14 cellular contexts compared by ENCODE assay signal in genomic region chr2:231461516-231461971, GRCh38. TPM values are rescaled to one million over a fixed set of nuclear protein-coding genes. Genes with fewer than 3 reads are reported as not detected.
DNase-seq lines count a peak whose midpoint lies in the region; ATAC-seq and TF ChIP-seq lines count a peak whose summit lies in the region.
"Had no signal": no experiment of that assay in that cellular context is flagged by ENCODE, and none has a peak within 500 bp of the region (broad histone marks: within the 10 kb centered on the region; RNA-seq: fewer than 3 reads in every experiment).

No MANE protein-coding gene starts in this region.

- WGBS in neuronal stem cell (ENCODE audit: extremely low coverage in 2 of 2, insufficient read length in 2 of 2, insufficient replicate concordance in 1 of 2), 2 donors = 100% methylated on average over 6 of the region's 8 CpGs; no CpG with 5 or more reads in 1 of the 2 donors

- no peak overlapping the region for H3K4ac ChIP-seq in neuronal stem cell (ENCODE audit: low read length)

- H2AK5ac ChIP-seq in neuronal stem cell (ENCODE audit: low read depth, low read length) = no peak overlapping the region

- no peak overlapping the region for H3K27ac ChIP-seq in neuronal stem cell (replicated peaks; ENCODE audit: low read length)
- H3K27ac ChIP-seq: breast epithelium, SJCRH30 had no signal

- H2BK5ac ChIP-seq in neuronal stem cell (ENCODE audit: low read length) = no peak overlapping the region

- no peak for TF ChIP-seq CTCF in brain (conservative IDR thresholded peaks at IDR 0.05)

- no peaks in the 10 kb centered on the region for H3K9me3 Mint-ChIP-seq in activated CD8-positive, alpha-beta memory T cell treated with anti-CD3 and anti-CD28 coated beads, Interleukin-2, amount 10 ng/mL, durations not matched to agents 7 days and 5 days (ENCODE audit: low read depth)
- peaks cover 0 to 3% (median 0%) of the 10 kb centered on the region in 5 experiments for H3K9me3 Mint-ChIP-seq in brain

- peaks cover 68% of the 10 kb centered on the region for H3K36me3 Mint-ChIP-seq in activated CD8-positive, alpha-beta memory T cell treated with anti-CD3 and anti-CD28 coated beads, Interleukin-2, amount 10 ng/mL, durations not matched to agents 7 days and 5 days
- peaks cover 65% of the 10 kb centered on the region for H3K36me3 Mint-ChIP-seq in brain

- no peak overlapping the region for H4K8ac ChIP-seq in neuronal stem cell (ENCODE audit: low read depth, low read length)

- H3K18ac ChIP-seq in neuronal stem cell (ENCODE audit: low read length) = no peak overlapping the region

- H2BK15ac ChIP-seq in neuronal stem cell (ENCODE audit: low read length) = no peak overlapping the region

- no peak overlapping the region for H4K91ac ChIP-seq in neuronal stem cell (ENCODE audit: low read depth, low read length, poor library complexity)

- H3K4me2 ChIP-seq in neuronal stem cell (ENCODE audit: insufficient read depth, low read length, poor library complexity, severe bottlenecking) = no peak overlapping the region

- H3K4me3 ChIP-seq in neuronal stem cell (ENCODE audit: low read length in 2 of 2) = no peak overlapping the region

- H3K4me3 Mint-ChIP-seq in activated CD8-positive, alpha-beta memory T cell treated with anti-CD3 and anti-CD28 coated beads, Interleukin-2, amount 10 ng/mL, durations not matched to agents 7 days and 5 days = peak overlapping the region; percentile 87
- peak overlapping the region; percentile 59 to 97 (median 92) for H3K4me3 Mint-ChIP-seq in brain

- no peaks in the 10 kb centered on the region for H3K9me3 ChIP-seq in neuronal stem cell (replicated peaks in 1 of 2; ENCODE audit: control insufficient read depth in 2 of 2, insufficient read depth in 1 of 2, low read depth in 1 of 2, low read length in 2 of 2)
- H3K9me3 ChIP-seq: breast epithelium, SJCRH30 had no signal

- H3K27ac Mint-ChIP-seq in activated CD8-positive, alpha-beta memory T cell treated with anti-CD3 and anti-CD28 coated beads, Interleukin-2, amount 10 ng/mL, durations not matched to agents 7 days and 5 days = peak overlapping the region; percentile 61
- H3K27ac Mint-ChIP-seq in brain = no peak overlapping the region

- H3K27me3 Mint-ChIP-seq in activated CD8-positive, alpha-beta memory T cell treated with anti-CD3 and anti-CD28 coated beads, Interleukin-2, amount 10 ng/mL, durations not matched to agents 7 days and 5 days = no peaks in the 10 kb centered on the region
- peaks cover 9% of the 10 kb centered on the region for H3K27me3 Mint-ChIP-seq in brain

- peaks cover 56% of the 10 kb centered on the region for H3K4me1 Mint-ChIP-seq in activated CD8-positive, alpha-beta memory T cell treated with anti-CD3 and anti-CD28 coated beads, Interleukin-2, amount 10 ng/mL, durations not matched to agents 7 days and 5 days
- peaks cover 44% of the 10 kb centered on the region for H3K4me1 Mint-ChIP-seq in brain

- H2AFZ ChIP-seq in neuronal stem cell (ENCODE audit: low read length) = no peak overlapping the region

- no peak overlapping the region for H2BK120ac ChIP-seq in neuronal stem cell (ENCODE audit: low read depth, low read length)

- H3K27me3 ChIP-seq in neuronal stem cell (ENCODE audit: control insufficient read depth in 3 of 3, insufficient read depth in 3 of 3, low read depth in 1 of 3, low read length in 3 of 3) = no peaks in the 10 kb centered on the region
- H3K27me3 ChIP-seq: breast epithelium, SJCRH30 had no signal

- H3K14ac ChIP-seq in neuronal stem cell (ENCODE audit: low read length) = no peak overlapping the region

- no peak overlapping the region for H2BK12ac ChIP-seq in neuronal stem cell (ENCODE audit: low read length)

- peak overlapping the region; percentile 25 for H3K9ac ChIP-seq in neuronal stem cell (ENCODE audit: low read depth, low read length, poor library complexity)

- H3K4me1 ChIP-seq in neuronal stem cell (ENCODE audit: control insufficient read depth in 2 of 2, insufficient read depth in 1 of 2, low read depth in 1 of 2, low read length in 2 of 2) = peaks cover 7 to 12% of the 10 kb centered on the region in 2 donors

- ATAC-seq in activated CD8-positive, alpha-beta memory T cell treated with anti-CD3 and anti-CD28 coated beads, Interleukin-2, amount 10 ng/mL, durations not matched to agents 7 days and 5 days = no peak
- no peak for ATAC-seq in activated CD4-positive, CD25-positive, alpha-beta regulatory T cell treated with anti-CD3 and anti-CD28 coated beads, Interleukin-2, amount 50 U/mL, for 24 hours

- H3K36me3 ChIP-seq in neuronal stem cell (replicated peaks in 1 of 2; ENCODE audit: control insufficient read depth in 2 of 2, insufficient read depth in 2 of 2, low read length in 2 of 2) = peaks cover 44 to 70% of the 10 kb centered on the region in 2 donors

- no peak for DNase-seq in activated CD8-positive, alpha-beta memory T cell treated with anti-CD3 and anti-CD28 coated beads, Interleukin-2, amount 10 ng/mL, durations not matched to agents 7 days and 5 days
- no peak for DNase-seq in activated CD8-positive, alpha-beta memory T cell treated with anti-CD3 and anti-CD28 coated beads, Interleukin-2, amount 50 U/mL, for 4 hours
- DNase-seq in NAMALWA (ENCODE audit: low spot score) (peak; percentile 45), neuronal stem cell (ENCODE audit: low spot score) (no peak), occipital lobe (lab: John Stamatoyannopoulos, UW) (no peak), MV-4-11 (lab: John Stamatoyannopoulos, UW) (no peak)
- DNase-seq: activated CD4-positive, alpha-beta T cell treated with anti-CD3 and anti-CD28 coated beads, Interleukin-2, amount 50 U/mL, for 48 hours; NCI-H1048; NCI-H526; nucleus accumbens had no signal

- no peak overlapping the region for H3K23ac ChIP-seq in neuronal stem cell (ENCODE audit: low read depth, low read length, poor library complexity)

- H3K79me1 ChIP-seq in neuronal stem cell (ENCODE audit: low read depth, low read length) = peaks cover 11% of the 10 kb centered on the region

- CTCF ChIA-PET in activated CD8-positive, alpha-beta memory T cell treated with anti-CD3 and anti-CD28 coated beads, Interleukin-2, amount 10 ng/mL, durations not matched to agents 7 days and 5 days (lab: Charles Lee) = interaction anchor here (1.7 to 8.9 kb wide), 3 partner anchors 8 to 21 kb away, joined by 6 to 91 read pairs (median 50); no protein-coding TSS in a partner anchor

RNA-seq across cellular contexts. Expression of gene NCL, which starts 2.7 kb away (rescaled TPM):
- 100 to 1,000 TPM; 634 to 820 TPM for total RNA-seq in activated CD8-positive, alpha-beta memory T cell treated with anti-CD3 and anti-CD28 coated beads, Interleukin-2, amount 10 ng/mL, durations not matched to agents 7 days and 5 days
- 355 TPM for polyA plus RNA-seq in brain (ENCODE audit: insufficient read depth, low read depth, low replicate concordance)
- 370 TPM for polyA plus RNA-seq in neuronal stem cell (2013, experiment 1 of 2)
- 367 TPM for polyA plus RNA-seq in neuronal stem cell (2013, experiment 2 of 2)
- total RNA-seq in occipital lobe = 113 TPM
